19 cellular contexts compared by ENCODE assay signal in the genomic region with DNA sequence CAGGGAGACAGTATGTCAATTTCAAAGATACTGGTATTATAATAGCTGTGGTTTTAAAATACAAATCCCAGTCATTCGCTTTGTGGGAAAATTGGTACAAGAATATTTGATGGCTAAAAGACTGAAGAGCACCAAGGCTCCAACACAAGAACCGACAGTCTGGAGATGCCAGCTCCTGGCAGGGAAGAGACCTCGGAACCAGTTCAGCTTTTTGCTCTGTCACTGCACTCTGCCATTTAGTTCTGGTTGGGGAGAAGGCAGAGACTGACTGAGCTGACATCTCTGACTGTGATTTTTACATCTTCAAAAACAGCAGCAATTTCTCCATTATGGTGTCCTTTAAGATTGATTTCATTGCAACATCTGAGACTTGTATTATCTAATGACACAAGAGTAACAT.
"Had no signal": no experiment of that assay in that cellular context is flagged by ENCODE, and none has a peak within 500 bp of the region (broad histone marks: within the 10 kb centered on the region; RNA-seq: fewer than 3 reads in every experiment).

No MANE protein-coding gene starts in this region.

- H3K27ac ChIP-seq: gastroesophageal sphincter, ovary had no signal

- ATAC-seq: gastroesophageal sphincter; left ventricle myocardium superior; stimulated activated naive B cell treated with anti-CD40 and anti-IgM and Interleukin-4, amounts not matched to agents 10 μg/mL and 1 μg/mL and 100 μg/mL, for 72 hours had no signal

- H3K9me3 Mint-ChIP-seq: activated CD4-positive, alpha-beta T cell treated with anti-CD3 and anti-CD28 coated beads, Interleukin-2, amount 10 ng/mL, durations not matched to agents 7 days and 5 days; T-helper 2 cell treated with Interferon-gamma antibody and Interleukin-4, amounts not matched to agents 5 μg/mL and 100 μg/mL, for 36 hours had no signal

- DNase-seq: activated CD4-positive, alpha-beta T cell treated with anti-CD3 and anti-CD28 coated beads, Interleukin-2, amount 10 ng/mL, durations not matched to agents 7 days and 5 days; activated CD8-positive, alpha-beta memory T cell treated with anti-CD3 and anti-CD28 coated beads for 24 hours; activated gamma-delta T cell treated with Interleukin-2 at 50 U/mL for 16 hours; activated naive CD8-positive, alpha-beta T cell treated with anti-CD3 and anti-CD28 coated beads for 36 hours; amygdala; erythroblast; hippocampal formation; kidney; left ventricle myocardium superior; nephron progenitor cell; ovary; stimulated activated CD4-positive, alpha-beta T cell treated with anti-CD3 and anti-CD28 coated beads, Interleukin-15, amount 100 ng/mL, for 24 hours; stimulated activated CD4-positive, alpha-beta T cell treated with anti-CD3 and anti-CD28 coated beads, Interleukin-4, amount 100 ng/mL, for 1 hour; stimulated activated naive B cell treated with anti-CD40 and anti-IgM and Interleukin-4, amounts not matched to agents 10 μg/mL and 1 μg/mL and 100 μg/mL, for 72 hours; SW 1271 had no signal

- H3K9me3 ChIP-seq: gastroesophageal sphincter, ovary, tibial nerve had no signal

- H3K27me3 ChIP-seq: gastroesophageal sphincter, ovary, tibial nerve had no signal

- H3K36me3 Mint-ChIP-seq: activated naive CD8-positive, alpha-beta T cell treated with anti-CD3 and anti-CD28 coated beads for 36 hours had no signal

- H3K4me1 Mint-ChIP-seq: activated CD4-positive, alpha-beta T cell treated with anti-CD3 and anti-CD28 coated beads, Interleukin-2, amount 10 ng/mL, durations not matched to agents 7 days and 5 days had no signal

- H3K36me3 ChIP-seq: gastroesophageal sphincter, ovary, tibial nerve had no signal

- H3K27me3 Mint-ChIP-seq: activated CD4-positive, alpha-beta T cell treated with anti-CD3 and anti-CD28 coated beads, Interleukin-2, amount 10 ng/mL, durations not matched to agents 7 days and 5 days; activated naive CD8-positive, alpha-beta T cell treated with anti-CD3 and anti-CD28 coated beads for 36 hours had no signal

- H3K27ac Mint-ChIP-seq: activated CD4-positive, alpha-beta T cell treated with anti-CD3 and anti-CD28 coated beads, Interleukin-2, amount 10 ng/mL, durations not matched to agents 7 days and 5 days; activated naive CD8-positive, alpha-beta T cell treated with anti-CD3 and anti-CD28 coated beads for 36 hours; nephron progenitor cell; stimulated activated naive B cell treated with anti-CD40 and anti-IgM and Interleukin-4, amounts not matched to agents 10 μg/mL and 1 μg/mL and 100 μg/mL, for 72 hours; T-helper 2 cell treated with Interferon-gamma antibody and Interleukin-4, amounts not matched to agents 5 μg/mL and 100 μg/mL, for 36 hours had no signal

- H3K4me3 ChIP-seq: gastroesophageal sphincter, ovary, skin epidermis, tibial nerve had no signal

- H3K4me3 Mint-ChIP-seq: activated CD4-positive, alpha-beta T cell treated with anti-CD3 and anti-CD28 coated beads, Interleukin-2, amount 10 ng/mL, durations not matched to agents 7 days and 5 days; activated naive CD8-positive, alpha-beta T cell treated with anti-CD3 and anti-CD28 coated beads for 36 hours; nephron progenitor cell; stimulated activated naive B cell treated with anti-CD40 and anti-IgM and Interleukin-4, amounts not matched to agents 10 μg/mL and 1 μg/mL and 100 μg/mL, for 72 hours; T-helper 2 cell treated with Interferon-gamma antibody and Interleukin-4, amounts not matched to agents 5 μg/mL and 100 μg/mL, for 36 hours had no signal
